In the genomic region with DNA sequence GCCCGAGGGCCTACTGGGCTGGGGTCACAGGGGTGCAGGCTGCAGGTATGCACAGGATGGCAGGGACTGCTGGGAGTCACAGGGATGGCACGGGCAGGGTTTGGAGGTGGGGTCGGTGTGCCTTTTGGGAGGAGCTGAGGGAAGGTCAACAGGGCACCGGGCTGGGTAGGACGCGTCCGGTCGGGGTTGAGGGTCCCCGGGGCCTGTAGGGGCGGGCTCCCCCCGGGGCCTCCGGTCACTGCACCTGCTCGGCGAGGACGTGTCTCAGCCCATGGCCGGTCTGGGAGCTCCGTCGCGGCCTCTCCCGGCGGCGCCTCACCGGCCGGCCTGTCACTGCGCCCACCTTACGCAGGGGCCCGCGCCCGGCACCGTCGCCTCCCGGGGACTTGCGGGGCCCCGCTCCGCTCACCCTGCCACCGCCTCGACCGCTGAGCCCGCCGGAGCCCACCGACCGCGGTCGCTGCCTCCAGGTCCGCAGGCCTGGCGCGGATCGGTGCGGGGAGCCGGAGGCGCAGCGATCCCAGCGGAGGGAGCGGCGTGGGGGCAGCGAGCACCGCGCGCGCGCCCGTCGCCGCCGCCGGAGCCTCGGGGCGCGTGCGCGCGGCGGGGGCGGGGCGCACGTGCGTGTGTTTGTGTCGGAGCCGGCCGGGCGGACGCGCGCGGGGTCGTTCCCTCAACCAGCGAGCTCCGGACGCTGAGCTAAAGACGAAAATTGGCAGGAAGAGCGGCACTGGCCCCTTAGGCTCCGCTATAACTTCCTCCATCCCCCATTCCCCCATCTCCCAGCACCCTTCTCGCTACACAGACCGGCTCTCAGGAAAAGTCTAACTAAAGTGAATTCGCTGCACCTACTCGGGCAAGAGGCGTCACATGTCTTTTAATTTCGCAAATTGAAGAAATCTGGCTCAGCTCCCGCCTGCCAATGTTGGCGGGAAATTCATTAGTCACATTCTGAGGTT, we compare ENCODE assay signal across 1 cellular context.
TF ChIP-seq lines count a peak whose summit lies in the region.

A gene with protein sequence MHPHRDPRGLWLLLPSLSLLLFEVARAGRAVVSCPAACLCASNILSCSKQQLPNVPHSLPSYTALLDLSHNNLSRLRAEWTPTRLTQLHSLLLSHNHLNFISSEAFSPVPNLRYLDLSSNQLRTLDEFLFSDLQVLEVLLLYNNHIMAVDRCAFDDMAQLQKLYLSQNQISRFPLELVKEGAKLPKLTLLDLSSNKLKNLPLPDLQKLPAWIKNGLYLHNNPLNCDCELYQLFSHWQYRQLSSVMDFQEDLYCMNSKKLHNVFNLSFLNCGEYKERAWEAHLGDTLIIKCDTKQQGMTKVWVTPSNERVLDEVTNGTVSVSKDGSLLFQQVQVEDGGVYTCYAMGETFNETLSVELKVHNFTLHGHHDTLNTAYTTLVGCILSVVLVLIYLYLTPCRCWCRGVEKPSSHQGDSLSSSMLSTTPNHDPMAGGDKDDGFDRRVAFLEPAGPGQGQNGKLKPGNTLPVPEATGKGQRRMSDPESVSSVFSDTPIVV (minus strand): TSS at position 552 of the 959 bp plus-strand sequence. CDS start 815 bp downstream, outside the sequence.

TF ChIP-seq in HepG2, 621 proteins besides CTCF, POLR2A, EP300 and RAD21 (continued from another document and continues in another):
- TF ChIP-seq, protein P1, sequence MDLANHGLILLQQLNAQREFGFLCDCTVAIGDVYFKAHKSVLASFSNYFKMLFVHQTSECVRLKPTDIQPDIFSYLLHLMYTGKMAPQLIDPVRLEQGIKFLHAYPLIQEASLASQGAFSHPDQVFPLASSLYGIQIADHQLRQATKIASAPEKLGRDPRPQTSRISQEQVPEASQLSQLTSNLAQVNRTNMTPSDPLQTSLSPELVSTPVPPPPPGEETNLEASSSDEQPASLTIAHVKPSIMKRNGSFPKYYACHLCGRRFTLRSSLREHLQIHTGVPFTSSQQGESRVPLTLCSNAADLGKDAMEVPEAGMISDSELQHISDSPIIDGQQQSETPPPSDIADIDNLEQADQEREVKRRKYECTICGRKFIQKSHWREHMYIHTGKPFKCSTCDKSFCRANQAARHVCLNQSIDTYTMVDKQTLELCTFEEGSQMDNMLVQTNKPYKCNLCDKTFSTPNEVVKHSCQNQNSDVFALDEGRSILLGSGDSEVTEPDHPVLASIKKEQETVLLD (CRISPR knock-in tag; IDR thresholded peaks at IDR 0.05; ENCODE audit: low read depth): peak; percentile 56; the same call in 1 of the 2 replicates
- no peak for TF ChIP-seq RNF219 (CRISPR knock-in tag; IDR thresholded peaks at IDR 0.05)
- TF ChIP-seq NFIB (CRISPR knock-in tag; IDR thresholded peaks at IDR 0.05; ENCODE audit: borderline replicate concordance): no peak
- no peak for TF ChIP-seq REST (IDR thresholded peaks at IDR 0.05; ENCODE audit: borderline replicate concordance in 1 of 2, low read depth in 1 of 2, low read length in 2 of 2)
- TF ChIP-seq ZNF615 (CRISPR knock-in tag; IDR thresholded peaks at IDR 0.05; ENCODE audit: borderline replicate concordance): no peak
- TF ChIP-seq ZNF441 (CRISPR knock-in tag; IDR thresholded peaks at IDR 0.05; ENCODE audit: borderline replicate concordance): 0 out of 2 replicates have a peak, but pooled peaks have one; percentile 20
- TF ChIP-seq SIN3A (IDR thresholded peaks at IDR 0.05; ENCODE audit: borderline replicate concordance, low read depth, low read length): peak; percentile 62; the same call in 1 of the 2 replicates
- TF ChIP-seq ZNF788 (CRISPR knock-in tag; IDR thresholded peaks at IDR 0.05; ENCODE audit: borderline replicate concordance): no peak
- TF ChIP-seq ZNF138 (CRISPR knock-in tag; IDR thresholded peaks at IDR 0.05; ENCODE audit: low read depth): no peak
- TF ChIP-seq GATAD2A (CRISPR knock-in tag; IDR thresholded peaks at IDR 0.05): no peak
- TF ChIP-seq ZFY (CRISPR knock-in tag; IDR thresholded peaks at IDR 0.05): peak; percentile 73
- no peak for TF ChIP-seq ZIK1 (CRISPR knock-in tag; IDR thresholded peaks at IDR 0.05; ENCODE audit: borderline replicate concordance, low read depth)
- 0 out of 2 replicates have a peak, but pooled peaks have one; percentile 30 for TF ChIP-seq RNF2 (conservative IDR thresholded peaks at IDR 0.05; ENCODE audit: low read depth)
- TF ChIP-seq SP4 (CRISPR knock-in tag; IDR thresholded peaks at IDR 0.05): 0 out of 2 replicates have a peak, but pooled peaks have one; percentile 15
- TF ChIP-seq ADNP (CRISPR knock-in tag; IDR thresholded peaks at IDR 0.05): no peak
- no peak for TF ChIP-seq NR1H2 (CRISPR knock-in tag; IDR thresholded peaks at IDR 0.05; ENCODE audit: borderline replicate concordance, low read depth)
- TF ChIP-seq ATF5 (CRISPR knock-in tag; IDR thresholded peaks at IDR 0.05; ENCODE audit: low read depth): no peak
- 0 out of 2 replicates have a peak, but pooled peaks have one; percentile 7 for TF ChIP-seq SALL1 (CRISPR knock-in tag; IDR thresholded peaks at IDR 0.05)
- TF ChIP-seq, protein P2, sequence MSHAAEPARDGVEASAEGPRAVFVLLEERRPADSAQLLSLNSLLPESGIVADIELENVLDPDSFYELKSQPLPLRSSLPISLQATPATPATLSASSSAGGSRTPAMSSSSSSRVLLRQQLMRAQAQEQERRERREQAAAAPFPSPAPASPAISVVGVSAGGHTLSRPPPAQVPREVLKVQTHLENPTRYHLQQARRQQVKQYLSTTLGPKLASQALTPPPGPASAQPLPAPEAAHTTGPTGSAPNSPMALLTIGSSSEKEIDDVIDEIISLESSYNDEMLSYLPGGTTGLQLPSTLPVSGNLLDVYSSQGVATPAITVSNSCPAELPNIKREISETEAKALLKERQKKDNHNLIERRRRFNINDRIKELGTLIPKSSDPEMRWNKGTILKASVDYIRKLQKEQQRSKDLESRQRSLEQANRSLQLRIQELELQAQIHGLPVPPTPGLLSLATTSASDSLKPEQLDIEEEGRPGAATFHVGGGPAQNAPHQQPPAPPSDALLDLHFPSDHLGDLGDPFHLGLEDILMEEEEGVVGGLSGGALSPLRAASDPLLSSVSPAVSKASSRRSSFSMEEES (CRISPR knock-in tag; IDR thresholded peaks at IDR 0.05): no peak
- peak; percentile 78 for TF ChIP-seq BHLHE40 (IDR thresholded peaks at IDR 0.05; ENCODE audit: low read length)
- no peak for TF ChIP-seq DR1 (CRISPR knock-in tag; IDR thresholded peaks at IDR 0.05)
- TF ChIP-seq CBX2 (IDR thresholded peaks at IDR 0.05; ENCODE audit: low read depth, low read length): no peak
- TF ChIP-seq CBX2 (CRISPR knock-in tag; IDR thresholded peaks at IDR 0.05; ENCODE audit: low read depth): no peak
- no peak for TF ChIP-seq ZNF563 (CRISPR knock-in tag; IDR thresholded peaks at IDR 0.05)
- no peak for TF ChIP-seq ZNF841 (CRISPR knock-in tag; IDR thresholded peaks at IDR 0.05; ENCODE audit: borderline replicate concordance)
- peak; percentile 70 for TF ChIP-seq ZFX (CRISPR knock-in tag; IDR thresholded peaks at IDR 0.05; ENCODE audit: low read depth)
- TF ChIP-seq, protein P3, sequence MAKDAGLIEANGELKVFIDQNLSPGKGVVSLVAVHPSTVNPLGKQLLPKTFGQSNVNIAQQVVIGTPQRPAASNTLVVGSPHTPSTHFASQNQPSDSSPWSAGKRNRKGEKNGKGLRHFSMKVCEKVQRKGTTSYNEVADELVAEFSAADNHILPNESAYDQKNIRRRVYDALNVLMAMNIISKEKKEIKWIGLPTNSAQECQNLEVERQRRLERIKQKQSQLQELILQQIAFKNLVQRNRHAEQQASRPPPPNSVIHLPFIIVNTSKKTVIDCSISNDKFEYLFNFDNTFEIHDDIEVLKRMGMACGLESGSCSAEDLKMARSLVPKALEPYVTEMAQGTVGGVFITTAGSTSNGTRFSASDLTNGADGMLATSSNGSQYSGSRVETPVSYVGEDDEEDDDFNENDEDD (CRISPR knock-in tag; IDR thresholded peaks at IDR 0.05; ENCODE audit: borderline replicate concordance): peak; percentile 50; the same call in 1 of the 2 replicates
- TF ChIP-seq HNRNPLL (IDR thresholded peaks at IDR 0.05; ENCODE audit: low read depth, low read length, poor library complexity, severe bottlenecking): peak; percentile 65
- TF ChIP-seq SMAD1 (CRISPR knock-in tag; IDR thresholded peaks at IDR 0.05; ENCODE audit: borderline replicate concordance, low read depth): no peak
- TF ChIP-seq ZFP37 (CRISPR knock-in tag; IDR thresholded peaks at IDR 0.05; ENCODE audit: borderline replicate concordance): no peak
- no peak for TF ChIP-seq ZNF317 (CRISPR knock-in tag; IDR thresholded peaks at IDR 0.05)
- TF ChIP-seq ATRX (CRISPR knock-in tag; IDR thresholded peaks at IDR 0.05; ENCODE audit: borderline replicate concordance): no peak
- no peak for TF ChIP-seq ZNF207 (IDR thresholded peaks at IDR 0.05; ENCODE audit: borderline replicate concordance)
- TF ChIP-seq NFE2L1 (CRISPR knock-in tag; IDR thresholded peaks at IDR 0.05; ENCODE audit: borderline replicate concordance): no peak
- no peak for TF ChIP-seq NR3C1 (CRISPR knock-in tag; IDR thresholded peaks at IDR 0.05)
- no peak for TF ChIP-seq ZNF780A (CRISPR knock-in tag; IDR thresholded peaks at IDR 0.05)
- no peak for TF ChIP-seq ZNF770 (CRISPR knock-in tag; IDR thresholded peaks at IDR 0.05)
- TF ChIP-seq ZNF782 (CRISPR knock-in tag; IDR thresholded peaks at IDR 0.05; ENCODE audit: borderline replicate concordance): no peak
- TF ChIP-seq NR0B2 (CRISPR knock-in tag; IDR thresholded peaks at IDR 0.05): no peak
- TF ChIP-seq NFATC3 (CRISPR knock-in tag; IDR thresholded peaks at IDR 0.05): no peak
- no peak for TF ChIP-seq HNRNPL (IDR thresholded peaks at IDR 0.05; ENCODE audit: low read depth, low read length)
- peak; percentile 19; the same call in 1 of the 2 replicates for TF ChIP-seq SAP130 (CRISPR knock-in tag; IDR thresholded peaks at IDR 0.05; ENCODE audit: low read depth)
- TF ChIP-seq JDP2 (CRISPR knock-in tag; IDR thresholded peaks at IDR 0.05; ENCODE audit: borderline replicate concordance): no peak
- TF ChIP-seq HOXA5 (CRISPR knock-in tag; IDR thresholded peaks at IDR 0.05): no peak
